22 cellular contexts compared by ENCODE assay signal in the genomic region with DNA sequence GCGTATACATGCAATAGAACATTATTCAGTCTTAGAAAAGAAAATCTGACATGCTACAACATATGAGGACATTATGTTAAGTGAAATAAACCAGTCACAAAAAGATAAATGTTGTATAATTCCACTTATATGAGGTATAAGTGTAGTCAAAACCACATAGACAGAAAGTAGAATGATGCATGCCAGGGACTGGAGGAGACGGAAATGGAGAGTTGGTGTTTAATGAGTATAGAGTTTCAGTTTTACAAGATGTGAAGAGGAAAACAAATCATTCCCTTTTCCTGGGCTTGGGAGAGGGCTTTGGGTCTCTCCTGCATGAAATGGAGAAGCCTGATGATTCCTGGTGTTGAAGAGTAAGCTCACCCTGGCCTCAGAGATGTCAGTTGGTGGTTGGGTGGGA.
"Had no signal": no experiment of that assay in that cellular context is flagged by ENCODE, and none has a peak within 500 bp of the region (broad histone marks: within the 10 kb centered on the region; RNA-seq: fewer than 3 reads in every experiment).

No MANE protein-coding gene starts in this region.

- H3K27me3 Mint-ChIP-seq: activated CD4-positive, alpha-beta T cell treated with anti-CD3 and anti-CD28 coated beads, Interleukin-2, amount 10 ng/mL, durations not matched to agents 7 days and 5 days; activated CD8-positive, alpha-beta T cell treated with anti-CD3 and anti-CD28 coated beads for 36 hours; brain; dendritic cell treated with granulocyte-macrophage colony-stimulating factor and Interleukin-4, amounts not matched to agents 40 ng/mL and 50 ng/mL, for 4 days; stimulated activated naive B cell treated with anti-CD40 and anti-IgM and Interleukin-4, amounts not matched to agents 10 μg/mL and 1 μg/mL and 100 μg/mL, for 72 hours had no signal

- H3K4me1 Mint-ChIP-seq: activated CD4-positive, alpha-beta T cell treated with anti-CD3 and anti-CD28 coated beads, Interleukin-2, amount 10 ng/mL, durations not matched to agents 7 days and 5 days; activated CD8-positive, alpha-beta memory T cell treated with anti-CD3 and anti-CD28 coated beads, Interleukin-2, amount 10 ng/mL, durations not matched to agents 7 days and 5 days; stimulated activated naive B cell treated with anti-CD40 and anti-IgM and Interleukin-4, amounts not matched to agents 10 μg/mL and 1 μg/mL and 100 μg/mL, for 72 hours had no signal

- H3K4me3 Mint-ChIP-seq: activated CD4-positive, alpha-beta T cell treated with anti-CD3 and anti-CD28 coated beads, Interleukin-2, amount 10 ng/mL, durations not matched to agents 7 days and 5 days; activated CD8-positive, alpha-beta memory T cell treated with anti-CD3 and anti-CD28 coated beads, Interleukin-2, amount 10 ng/mL, durations not matched to agents 7 days and 5 days; activated CD8-positive, alpha-beta T cell treated with anti-CD3 and anti-CD28 coated beads for 36 hours; dendritic cell treated with granulocyte-macrophage colony-stimulating factor and Interleukin-4, amounts not matched to agents 40 ng/mL and 50 ng/mL, for 4 days; naive thymus-derived CD4-positive, alpha-beta T cell; neural progenitor cell; stimulated activated naive B cell treated with anti-CD40 and anti-IgM and Interleukin-4, amounts not matched to agents 10 μg/mL and 1 μg/mL and 100 μg/mL, for 72 hours had no signal

- H3K27ac Mint-ChIP-seq: activated CD4-positive, alpha-beta T cell treated with anti-CD3 and anti-CD28 coated beads, Interleukin-2, amount 10 ng/mL, durations not matched to agents 7 days and 5 days; activated CD8-positive, alpha-beta memory T cell treated with anti-CD3 and anti-CD28 coated beads, Interleukin-2, amount 10 ng/mL, durations not matched to agents 7 days and 5 days; activated CD8-positive, alpha-beta T cell treated with anti-CD3 and anti-CD28 coated beads for 36 hours; activated naive CD4-positive, alpha-beta T cell treated with anti-CD3 and anti-CD28 coated beads, Interleukin-2, amount 50 U/mL, for 72 hours; dendritic cell treated with granulocyte-macrophage colony-stimulating factor and Interleukin-4, amounts not matched to agents 40 ng/mL and 50 ng/mL, for 4 days; stimulated activated naive B cell treated with anti-CD40 and anti-IgM and Interleukin-4, amounts not matched to agents 10 μg/mL and 1 μg/mL and 100 μg/mL, for 72 hours had no signal

- ATAC-seq: activated CD8-positive, alpha-beta memory T cell treated with anti-CD3 and anti-CD28 coated beads, Interleukin-2, amount 10 ng/mL, durations not matched to agents 7 days and 5 days; activated CD8-positive, alpha-beta T cell treated with anti-CD3 and anti-CD28 coated beads for 36 hours; heart right ventricle; left colon; naive thymus-derived CD4-positive, alpha-beta T cell; stimulated activated naive B cell treated with anti-CD40 and anti-IgM and Interleukin-4, amounts not matched to agents 10 μg/mL and 1 μg/mL and 100 μg/mL, for 72 hours had no signal

- H3K9me3 Mint-ChIP-seq: activated CD8-positive, alpha-beta T cell treated with anti-CD3 and anti-CD28 coated beads for 36 hours; dendritic cell treated with granulocyte-macrophage colony-stimulating factor and Interleukin-4, amounts not matched to agents 40 ng/mL and 50 ng/mL, for 4 days; stimulated activated naive B cell treated with anti-CD40 and anti-IgM and Interleukin-4, amounts not matched to agents 10 μg/mL and 1 μg/mL and 100 μg/mL, for 72 hours had no signal

- H3K36me3 Mint-ChIP-seq: activated naive CD4-positive, alpha-beta T cell treated with anti-CD3 and anti-CD28 coated beads, Interleukin-2, amount 50 U/mL, for 72 hours; brain; neural progenitor cell; stimulated activated naive B cell treated with anti-CD40 and anti-IgM and Interleukin-4, amounts not matched to agents 10 μg/mL and 1 μg/mL and 100 μg/mL, for 72 hours had no signal

- DNase-seq: activated CD4-positive, alpha-beta T cell treated with anti-CD3 and anti-CD28 coated beads, Interleukin-2, amount 10 ng/mL, durations not matched to agents 7 days and 5 days; activated CD4-positive, CD25-positive, alpha-beta regulatory T cell treated with anti-CD3 and anti-CD28 coated beads, Interleukin-2, amount 50 U/mL, for 72 hours; activated CD8-positive, alpha-beta memory T cell treated with anti-CD3 and anti-CD28 coated beads, Interleukin-2, amount 10 ng/mL, durations not matched to agents 7 days and 5 days; activated CD8-positive, alpha-beta T cell treated with anti-CD3 and anti-CD28 coated beads for 36 hours; activated T-cell treated with anti-CD3 and anti-CD28 coated beads for 4 hours; aorta; effector CD4-positive, alpha-beta T cell; erythroblast; foreskin fibroblast; heart right ventricle; left colon; naive thymus-derived CD4-positive, alpha-beta T cell; stimulated activated CD4-positive, alpha-beta T cell treated with anti-CD3 and anti-CD28 coated beads, Interleukin-2, amount 100 ng/mL, for 48 hours; stimulated activated CD8-positive, alpha-beta memory T cell treated with anti-CD3 and anti-CD28 coated beads, Interleukin-4, amount 100 ng/mL, for 48 hours; stimulated activated naive B cell treated with anti-CD40 and anti-IgM and Interleukin-4, amounts not matched to agents 10 μg/mL and 1 μg/mL and 100 μg/mL, for 72 hours; transverse colon; uterus; WERI-Rb-1 had no signal
